22 cellular contexts compared by ENCODE assay signal in genomic region chr4:26573389-26573794, GRCh38. TPM values are rescaled to one million over a fixed set of nuclear protein-coding genes. Genes with fewer than 3 reads are reported as not detected.
DNase-seq lines count a peak whose midpoint lies in the region; ATAC-seq and TF ChIP-seq lines count a peak whose summit lies in the region.
"Had no signal": no experiment of that assay in that cellular context is flagged by ENCODE, and none has a peak within 500 bp of the region (broad histone marks: within the 10 kb centered on the region; RNA-seq: fewer than 3 reads in every experiment).

No MANE protein-coding gene starts in this region.

- no peaks in the 10 kb centered on the region for H3K9me3 ChIP-seq in adipocyte (ENCODE audit: control insufficient read depth, low read length)
- H3K9me3 ChIP-seq: gastrocnemius medialis, right lobe of liver, tibial artery had no signal

- no peaks in the 10 kb centered on the region for H3K36me3 ChIP-seq in adipocyte (ENCODE audit: control insufficient read depth, insufficient read depth, low read length, severe bottlenecking)
- H3K36me3 ChIP-seq in kidney epithelial cell (ENCODE audit: control insufficient read depth, insufficient read depth, low read length) = no peaks in the 10 kb centered on the region
- H3K36me3 ChIP-seq: cardiac muscle cell, gastrocnemius medialis, right lobe of liver, tibial artery had no signal

- no peak for ATAC-seq in activated CD4-positive, CD25-positive, alpha-beta regulatory T cell treated with anti-CD3 and anti-CD28 coated beads, Interleukin-2, amount 50 U/mL, for 24 hours
- ATAC-seq: gastrocnemius medialis, right lobe of liver had no signal

- no peak overlapping the region for H3K4me3 Mint-ChIP-seq in progenitor cell of endocrine pancreas (ENCODE audit: low read depth)
- H3K4me3 Mint-ChIP-seq: activated naive CD8-positive, alpha-beta T cell treated with anti-CD3 and anti-CD28 coated beads for 36 hours; CD4-positive, alpha-beta T cell had no signal

- H3K9me3 Mint-ChIP-seq in progenitor cell of endocrine pancreas (ENCODE audit: low read depth) = no peaks in the 10 kb centered on the region
- H3K9me3 Mint-ChIP-seq: activated naive CD8-positive, alpha-beta T cell treated with anti-CD3 and anti-CD28 coated beads for 36 hours; CD4-positive, alpha-beta T cell had no signal

- H3K4me3 ChIP-seq in Jurkat, Clone E6-1 (ENCODE audit: low read length) = no peak overlapping the region
- H3K4me3 ChIP-seq in adipocyte (ENCODE audit: low read length) = no peak overlapping the region
- no peak overlapping the region for H3K4me3 ChIP-seq in kidney epithelial cell (ENCODE audit: low read depth, low read length)
- H3K4me3 ChIP-seq: cardiac muscle cell, dorsolateral prefrontal cortex, gastrocnemius medialis, right lobe of liver, tibial artery had no signal

- DNase-seq in Caki2 (ENCODE audit: low read depth) = peak; percentile 95
- peak; percentile 83 for DNase-seq in Jurkat, Clone E6-1 (ENCODE audit: low read depth, low spot score)
- peak; percentile 16 for DNase-seq in adipocyte (ENCODE audit: low read depth)
- DNase-seq in kidney epithelial cell (ENCODE audit: low read depth) = peak; percentile 84
- no peak for DNase-seq in islet precursor cell
- DNase-seq in stimulated activated CD4-positive, alpha-beta T cell treated with anti-CD3 and anti-CD28 coated beads, Interleukin-12 subunit alpha, Interleukin-12 subunit beta, amount 100 ng/mL, for 4 hours = no peak
- no peak for DNase-seq in progenitor cell of endocrine pancreas (ENCODE audit: low spot score, unreplicated experiment)
- DNase-seq: activated naive CD8-positive, alpha-beta T cell treated with anti-CD3 and anti-CD28 coated beads for 36 hours; CD4-positive, alpha-beta T cell; DMS79; dorsolateral prefrontal cortex; gastrocnemius medialis; Kasumi-1; NCI-H1417 treated with DMSO at 0.1 percent for 48 hours; NCI-H2171; NCI-H774; nucleus accumbens; right lobe of liver; stimulated activated naive CD4-positive, alpha-beta T cell; tibial artery had no signal

- H3K36me3 Mint-ChIP-seq in progenitor cell of endocrine pancreas (ENCODE audit: insufficient read depth) = no peaks in the 10 kb centered on the region
- H3K36me3 Mint-ChIP-seq: activated naive CD8-positive, alpha-beta T cell treated with anti-CD3 and anti-CD28 coated beads for 36 hours had no signal

- H3K9ac ChIP-seq in adipocyte (ENCODE audit: low read length) = no peak overlapping the region

- H3K27me3 Mint-ChIP-seq in progenitor cell of endocrine pancreas = no peaks in the 10 kb centered on the region

- peaks cover 12% of the 10 kb centered on the region for H3K4me1 ChIP-seq in adipocyte (ENCODE audit: control insufficient read depth, insufficient read depth, low read length)
- H3K4me1 ChIP-seq: gastrocnemius medialis, right lobe of liver had no signal

- H3K27ac Mint-ChIP-seq in progenitor cell of endocrine pancreas = no peak overlapping the region
- H3K27ac Mint-ChIP-seq: activated naive CD8-positive, alpha-beta T cell treated with anti-CD3 and anti-CD28 coated beads for 36 hours; CD4-positive, alpha-beta T cell had no signal

- peaks cover 11% of the 10 kb centered on the region for H3K4me1 Mint-ChIP-seq in progenitor cell of endocrine pancreas (ENCODE audit: low read depth)

- no peak for TF ChIP-seq CTCF in kidney epithelial cell (IDR thresholded peaks at IDR 0.05; ENCODE audit: insufficient read depth, low read length, poor library complexity, severe bottlenecking)
- TF ChIP-seq CTCF in progenitor cell of endocrine pancreas (IDR thresholded peaks at IDR 0.05; ENCODE audit: unreplicated experiment) = no peak

- in situ Hi-C loops in Caki2 (cut with HindIII; ENCODE audit: low pct_unique_long_range_greater_than_20kb, low sequenced_read_pairs) = no loop called here

- no peaks in the 10 kb centered on the region for H3K27me3 ChIP-seq in adipocyte (replicated peaks; ENCODE audit: control insufficient read depth, insufficient read depth, low read length)
- H3K27me3 ChIP-seq in kidney epithelial cell (ENCODE audit: control insufficient read depth, insufficient read depth, low read length) = no peaks in the 10 kb centered on the region
- H3K27me3 ChIP-seq: cardiac muscle cell, gastrocnemius medialis, right lobe of liver, tibial artery had no signal

RNA-seq across cellular contexts. Expression of gene TBC1D19, which starts 10.5 kb away (rescaled TPM):
- total RNA-seq in Caki2 (2014; rRNA removed; shearing (Covaris generic); ENCODE audit: low replicate concordance) = 42.1 and 47.4 TPM in 2 replicates
- 7.5 TPM for polyA plus RNA-seq in Jurkat, Clone E6-1 (2012; ENCODE audit: insufficient read depth, insufficient read length)
- total RNA-seq in kidney epithelial cell (15.3 and 17.2 TPM in 2 replicates), progenitor cell of endocrine pancreas (27.7 and 28.8 TPM in 2 replicates)

Comparison
In these comparisons a context has a peak if more than half of its experiments do, and no peak if none do; other contexts are left out.
1. DNase-seq: peak in Caki2 (single experiment), Jurkat, Clone E6-1 (single experiment), adipocyte (single experiment) and kidney epithelial cell (single experiment); none in islet precursor cell (single experiment), stimulated activated CD4-positive, alpha-beta T cell treated with anti-CD3 and anti-CD28 coated beads, Interleukin-12 subunit alpha, Interleukin-12 subunit beta, amount 100 ng/mL, for 4 hours (single experiment) and progenitor cell of endocrine pancreas (single experiment).